Comparison of ENCODE assay signal across 9 cellular contexts in genomic region chr14:93939304-93940229, GRCh38. TPM values are rescaled to one million over a fixed set of nuclear protein-coding genes. Genes with fewer than 3 reads are reported as not detected.
A peak's percentile ranks its signal among the peaks of the same experiment; 100 is the strongest.
DNase-seq lines count a peak whose midpoint lies in the region; ATAC-seq and TF ChIP-seq lines count a peak whose summit lies in the region.
"Had no signal": no experiment of that assay in that cellular context is flagged by ENCODE, and none has a peak within 500 bp of the region (broad histone marks: within the 10 kb centered on the region; RNA-seq: fewer than 3 reads in every experiment).

No MANE protein-coding gene starts in this region.

- H3K9ac ChIP-seq in rectal smooth muscle tissue (ENCODE audit: low read length) = no peak overlapping the region

- no peaks in the 10 kb centered on the region for H3K9me3 Mint-ChIP-seq in CD4-positive, CD25-positive, alpha-beta regulatory T cell
- no peaks in the 10 kb centered on the region for H3K9me3 Mint-ChIP-seq in activated naive CD8-positive, alpha-beta T cell treated with anti-CD3 and anti-CD28 coated beads, Interleukin-2, amount 10 ng/mL, durations not matched to agents 7 days and 5 days

- peaks cover 10% of the 10 kb centered on the region for H3K4me1 ChIP-seq in CD4-positive, CD25-positive, alpha-beta regulatory T cell (ENCODE audit: control insufficient read depth, insufficient read depth, low read length, poor library complexity, severe bottlenecking)
- peaks cover 35% of the 10 kb centered on the region for H3K4me1 ChIP-seq in left ventricle myocardium inferior
- no peaks in the 10 kb centered on the region for H3K4me1 ChIP-seq in rectal smooth muscle tissue (ENCODE audit: control insufficient read depth, insufficient read depth, low read length)
- H3K4me1 ChIP-seq in vagina = peaks cover 15% of the 10 kb centered on the region

- TF ChIP-seq CTCF in left ventricle myocardium inferior (IDR thresholded peaks at IDR 0.05; ENCODE audit: borderline replicate concordance) (peak; percentile 83), vagina (IDR thresholded peaks at IDR 0.05) (peak; percentile 68 to 92 (median 85))

- no peak overlapping the region for H3K27ac ChIP-seq in CD4-positive, CD25-positive, alpha-beta regulatory T cell (ENCODE audit: insufficient read depth, low read length, poor library complexity, severe bottlenecking)
- H3K27ac ChIP-seq in left ventricle myocardium inferior (replicated peaks) (no peak overlapping the region), rectal smooth muscle tissue (ENCODE audit: low read depth, low read length) (peak overlapping the region; percentile 57), vagina (peak overlapping the region; percentile 4)

- peak overlapping the region; percentile 32 to 79 (median 64) for H3K4me3 Mint-ChIP-seq in CD4-positive, CD25-positive, alpha-beta regulatory T cell
- H3K4me3 Mint-ChIP-seq in activated naive CD8-positive, alpha-beta T cell treated with anti-CD3 and anti-CD28 coated beads, Interleukin-2, amount 10 ng/mL, durations not matched to agents 7 days and 5 days = peak overlapping the region; percentile 64

- peak; percentile 90 to 93 for ATAC-seq in CD4-positive, CD25-positive, alpha-beta regulatory T cell (ENCODE audit: low read depth in 2 of 2)
- peak; percentile 86 for ATAC-seq in GM19397 (IDR thresholded peaks at IDR 0.05; ENCODE audit: unreplicated experiment)
- peak; percentile 83 for ATAC-seq in HG03520 (IDR thresholded peaks at IDR 0.05; ENCODE audit: unreplicated experiment)
- ATAC-seq in SK-N-SH treated with all-trans-retinoic acid at 6 μM for 48 hours = peak; percentile 91
- ATAC-seq in activated naive CD8-positive, alpha-beta T cell treated with anti-CD3 and anti-CD28 coated beads, Interleukin-2, amount 10 ng/mL, durations not matched to agents 7 days and 5 days (ENCODE audit: low read depth) = peak; percentile 95

- DNase-seq in CD4-positive, CD25-positive, alpha-beta regulatory T cell = peak; percentile 79 to 89 (median 87)
- DNase-seq in activated naive CD8-positive, alpha-beta T cell treated with anti-CD3 and anti-CD28 coated beads, Interleukin-2, amount 10 ng/mL, durations not matched to agents 7 days and 5 days = peak; percentile 98
- DNase-seq in left ventricle myocardium inferior = peak; percentile 77
- DNase-seq in vagina (ENCODE audit: extremely low spot score in 2 of 2) = no peak

- peaks cover 0 to 22% (median 9%) of the 10 kb centered on the region in 4 donors for H3K4me1 Mint-ChIP-seq in CD4-positive, CD25-positive, alpha-beta regulatory T cell
- H3K4me1 Mint-ChIP-seq in activated naive CD8-positive, alpha-beta T cell treated with anti-CD3 and anti-CD28 coated beads, Interleukin-2, amount 10 ng/mL, durations not matched to agents 7 days and 5 days = peaks cover 8% of the 10 kb centered on the region

- H3K27me3 ChIP-seq in CD4-positive, CD25-positive, alpha-beta regulatory T cell (ENCODE audit: control insufficient read depth, insufficient read depth, low read length) = no peaks in the 10 kb centered on the region
- peaks cover 17% of the 10 kb centered on the region for H3K27me3 ChIP-seq in left ventricle myocardium inferior (ENCODE audit: low read depth)
- peaks cover 2% of the 10 kb centered on the region for H3K27me3 ChIP-seq in rectal smooth muscle tissue (ENCODE audit: control insufficient read depth, insufficient read depth, low read length)
- H3K27me3 ChIP-seq in vagina = no peaks in the 10 kb centered on the region

- H3K4me3 ChIP-seq in CD4-positive, CD25-positive, alpha-beta regulatory T cell (ENCODE audit: low read depth, low read length) = no peak overlapping the region
- H3K4me3 ChIP-seq in left ventricle myocardium inferior = peak overlapping the region; percentile 46
- H3K4me3 ChIP-seq in rectal smooth muscle tissue (ENCODE audit: low read length) = peak overlapping the region; percentile 22
- H3K4me3 ChIP-seq in vagina = peak overlapping the region; percentile 27 to 38

- intact Hi-C loops in left ventricle myocardium inferior (cut with micrococcal nuclease) = loop anchor here (5.0 kb wide), 1 partner anchor 58 kb away; the partner anchor contains the start of gene CCDC197
- intact Hi-C loops in vagina (cut with DNase I) = loop anchor here (2.0 kb wide), 1 partner anchor 61 kb away; no protein-coding TSS in a partner anchor

- no peaks in the 10 kb centered on the region for H3K36me3 Mint-ChIP-seq in CD4-positive, CD25-positive, alpha-beta regulatory T cell
- H3K36me3 Mint-ChIP-seq in activated naive CD8-positive, alpha-beta T cell treated with anti-CD3 and anti-CD28 coated beads, Interleukin-2, amount 10 ng/mL, durations not matched to agents 7 days and 5 days = peaks cover 10% of the 10 kb centered on the region

- peak overlapping the region in 1 of 3 donors; percentile 91 for H3K27ac Mint-ChIP-seq in CD4-positive, CD25-positive, alpha-beta regulatory T cell
- peak overlapping the region; percentile 75 for H3K27ac Mint-ChIP-seq in activated naive CD8-positive, alpha-beta T cell treated with anti-CD3 and anti-CD28 coated beads, Interleukin-2, amount 10 ng/mL, durations not matched to agents 7 days and 5 days

- peaks cover 4% of the 10 kb centered on the region for H3K27me3 Mint-ChIP-seq in CD4-positive, CD25-positive, alpha-beta regulatory T cell
- no peaks in the 10 kb centered on the region for H3K27me3 Mint-ChIP-seq in activated naive CD8-positive, alpha-beta T cell treated with anti-CD3 and anti-CD28 coated beads, Interleukin-2, amount 10 ng/mL, durations not matched to agents 7 days and 5 days

- H3K9me3 ChIP-seq in CD4-positive, CD25-positive, alpha-beta regulatory T cell (ENCODE audit: control insufficient read depth in 2 of 2, low read length in 2 of 2) = no peaks in the 10 kb centered on the region
- H3K9me3 ChIP-seq in left ventricle myocardium inferior (replicated peaks) = no peaks in the 10 kb centered on the region
- no peaks in the 10 kb centered on the region for H3K9me3 ChIP-seq in vagina

- H3K36me3 ChIP-seq in CD4-positive, CD25-positive, alpha-beta regulatory T cell (ENCODE audit: control insufficient read depth, insufficient read depth, low read length) = peaks cover 5% of the 10 kb centered on the region
- H3K36me3 ChIP-seq in left ventricle myocardium inferior (peaks cover 81% of the 10 kb centered on the region), rectal smooth muscle tissue (ENCODE audit: control insufficient read depth, insufficient read depth, low read length) (peaks cover 17% of the 10 kb centered on the region), vagina (no peaks in the 10 kb centered on the region)

- POLR2A ChIA-PET in activated naive CD8-positive, alpha-beta T cell treated with anti-CD3 and anti-CD28 coated beads, Interleukin-2, amount 10 ng/mL, durations not matched to agents 7 days and 5 days (lab: Charles Lee) = interaction anchor here (0.8 to 3.1 kb wide), 16 partner anchors 13 to 118 kb away, joined by 3 to 54 read pairs (median 6); partner anchors contain the start of genes ASB2 and OTUB2

- TF ChIP-seq POLR2A in vagina (IDR thresholded peaks at IDR 0.05) = no peak

TF ChIP-seq in SK-N-SH treated with all-trans-retinoic acid at 6 μM for 48 hours, 23 proteins besides CTCF, POLR2A, EP300 and RAD21 (continues in another document):
- TF ChIP-seq ZNF70 (CRISPR knock-in tag; IDR thresholded peaks at IDR 0.05) = no peak
- no peak for TF ChIP-seq CSRNP3 (CRISPR knock-in tag; IDR thresholded peaks at IDR 0.05)
- no peak for TF ChIP-seq RARB (CRISPR knock-in tag; IDR thresholded peaks at IDR 0.05)
- no peak for TF ChIP-seq ISL1 (CRISPR knock-in tag; IDR thresholded peaks at IDR 0.05)
- TF ChIP-seq ARNTL (CRISPR knock-in tag; IDR thresholded peaks at IDR 0.05; ENCODE audit: borderline replicate concordance, low read depth) = no peak
- no peak for TF ChIP-seq TOX (CRISPR knock-in tag; IDR thresholded peaks at IDR 0.05; ENCODE audit: borderline replicate concordance)
- no peak for TF ChIP-seq ZFP3 (CRISPR knock-in tag; IDR thresholded peaks at IDR 0.05)
- no peak for TF ChIP-seq ZC3H10 (CRISPR knock-in tag; IDR thresholded peaks at IDR 0.05)
- TF ChIP-seq CREB5 (CRISPR knock-in tag; IDR thresholded peaks at IDR 0.05; ENCODE audit: low read depth) = no peak
- no peak for TF ChIP-seq SNAI2 (CRISPR knock-in tag; IDR thresholded peaks at IDR 0.05)

RNA-seq across cellular contexts. Expression of gene FAM181A, which starts 12.4 kb away (rescaled TPM):
- not detected for total RNA-seq in CD4-positive, CD25-positive, alpha-beta regulatory T cell
- polyA plus RNA-seq in CD4-positive, CD25-positive, alpha-beta regulatory T cell = not detected
- total RNA-seq in activated naive CD8-positive, alpha-beta T cell treated with anti-CD3 and anti-CD28 coated beads, Interleukin-2, amount 10 ng/mL, durations not matched to agents 7 days and 5 days = not detected
- total RNA-seq in left ventricle myocardium inferior = not detected
- total RNA-seq in vagina = not detected
- total RNA-seq: activated CD8-positive, alpha-beta memory T cell treated with anti-CD3 and anti-CD28 coated beads for 36 hours had no signal

RNA-seq across cellular contexts. Expression of gene ASB2, which starts 36.8 kb away (rescaled TPM):
- 0.96 TPM for total RNA-seq in CD4-positive, CD25-positive, alpha-beta regulatory T cell
- polyA plus RNA-seq in CD4-positive, CD25-positive, alpha-beta regulatory T cell = 1 to 10 TPM; 2.6 to 5.7 (median 4.9) TPM
- 10 to 100 TPM; 21.3 to 24.0 TPM for total RNA-seq in activated naive CD8-positive, alpha-beta T cell treated with anti-CD3 and anti-CD28 coated beads, Interleukin-2, amount 10 ng/mL, durations not matched to agents 7 days and 5 days
- total RNA-seq in left ventricle myocardium inferior (251 TPM), vagina (24.1 TPM)

RNA-seq across cellular contexts. Expression of gene CCDC197, which starts 57.5 kb away (rescaled TPM):
- not detected for total RNA-seq in CD4-positive, CD25-positive, alpha-beta regulatory T cell
- not detected for polyA plus RNA-seq in CD4-positive, CD25-positive, alpha-beta regulatory T cell
- under 1 TPM in 1 of 2 experiments, not detected in 1; 0.25 TPM for total RNA-seq in activated naive CD8-positive, alpha-beta T cell treated with anti-CD3 and anti-CD28 coated beads, Interleukin-2, amount 10 ng/mL, durations not matched to agents 7 days and 5 days
- total RNA-seq in left ventricle myocardium inferior (1.2 TPM), vagina (not detected)
- total RNA-seq: activated CD8-positive, alpha-beta memory T cell treated with anti-CD3 and anti-CD28 coated beads for 36 hours had no signal

Comparison
In these comparisons a context has a peak if more than half of its experiments do, and no peak if none do; other contexts are left out.
1. DNase-seq: peak in CD4-positive, CD25-positive, alpha-beta regulatory T cell (3 of 3), activated naive CD8-positive, alpha-beta T cell treated with anti-CD3 and anti-CD28 coated beads, Interleukin-2, amount 10 ng/mL, durations not matched to agents 7 days and 5 days (single experiment) and left ventricle myocardium inferior (single experiment); none in vagina (0 of 2).
2. H3K27ac ChIP-seq: peak in rectal smooth muscle tissue (single experiment) and vagina (single experiment); none in CD4-positive, CD25-positive, alpha-beta regulatory T cell (single experiment) and left ventricle myocardium inferior (single experiment).
3. RNA of gene ASB2, which starts 36.8 kb away (total RNA-seq): 251 TPM in left ventricle myocardium inferior (single experiment), 24.1 TPM in vagina (single experiment) and 21.3 to 24.0 TPM in activated naive CD8-positive, alpha-beta T cell treated with anti-CD3 and anti-CD28 coated beads, Interleukin-2, amount 10 ng/mL, durations not matched to agents 7 days and 5 days; 0.96 TPM in CD4-positive, CD25-positive, alpha-beta regulatory T cell (single experiment); every median in the first group is over 10 times any median in the second.
4. Peak in every context shown above with its lines, with median percentiles within 50 percentile points of each other: ATAC-seq.